Comparison of ENCODE assay signal across 8 cellular contexts in genomic region chr16:87685766-87686165, GRCh38.
"Had no signal": no experiment of that assay in that cellular context is flagged by ENCODE, and none has a peak within 500 bp of the region (broad histone marks: within the 10 kb centered on the region; RNA-seq: fewer than 3 reads in every experiment).

No MANE protein-coding gene starts in this region.

- ATAC-seq: K562 had no signal

- H3K9ac ChIP-seq: KMS-11 had no signal

- H3K9me3 Mint-ChIP-seq: IgD-negative memory B cell had no signal

- H3K27ac Mint-ChIP-seq: IgD-negative memory B cell had no signal

- FAIRE-seq: HTR-8/SVneo, K562 had no signal

- H3K36me3 Mint-ChIP-seq: IgD-negative memory B cell had no signal

- H3K27ac ChIP-seq: HL-60, KMS-11 had no signal

- H3K4me2 ChIP-seq: KMS-11 had no signal

- H3K4me3 ChIP-seq: K562 had no signal

- DNase-seq: IMR-90, KBM-7, KG1 had no signal
